ENCODE assay signal across 16 cellular contexts in the genomic region with DNA sequence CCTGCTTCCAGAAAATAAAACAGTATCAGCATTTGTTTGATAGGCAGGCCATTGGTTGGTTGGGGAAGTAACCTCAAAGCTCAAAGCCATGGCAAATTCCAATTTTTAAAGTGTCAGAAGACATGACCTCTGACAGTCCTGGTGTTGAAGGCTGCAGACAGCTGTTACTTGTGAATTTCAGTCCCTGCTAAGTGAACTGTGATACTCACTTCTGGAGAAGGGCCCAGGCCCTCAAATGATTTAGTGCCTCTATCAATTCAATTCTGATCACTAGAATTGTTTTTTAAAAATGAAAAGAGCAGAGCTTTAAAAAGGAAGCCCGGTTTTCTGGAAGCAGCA. TPM values are rescaled to one million over a fixed set of nuclear protein-coding genes. Genes with fewer than 3 reads are reported as not detected.
A peak's percentile ranks its signal among the peaks of the same experiment; 100 is the strongest.
DNase-seq lines count a peak whose midpoint lies in the region; ATAC-seq, FAIRE-seq and TF ChIP-seq lines count a peak whose summit lies in the region.
"Had no signal": no experiment of that assay in that cellular context is flagged by ENCODE, and none has a peak within 500 bp of the region (broad histone marks: within the 10 kb centered on the region; RNA-seq: fewer than 3 reads in every experiment).

No MANE protein-coding gene starts in this region.

- peaks cover 47% of the 10 kb centered on the region for H3K4me1 ChIP-seq in SJCRH30
- H3K4me1 ChIP-seq: Caco-2 had no signal

- no peaks in the 10 kb centered on the region for H3K27me3 ChIP-seq in SJCRH30

- TF ChIP-seq POLR2A in GM12892 (IDR thresholded peaks at IDR 0.05; ENCODE audit: low read depth, low read length): no peak

- ATAC-seq in HG03565 (IDR thresholded peaks at IDR 0.05; ENCODE audit: unreplicated experiment): no peak
- no peak for ATAC-seq in stimulated activated naive CD8-positive, alpha-beta T cell treated with anti-CD3 and anti-CD28 coated beads, Interleukin-15, amount 100 ng/mL, for 72 hours
- ATAC-seq: CD8-positive, alpha-beta T cell; GM23338; HCT116 had no signal

- H3K4me3 Mint-ChIP-seq in stimulated activated naive CD8-positive, alpha-beta T cell treated with anti-CD3 and anti-CD28 coated beads, Interleukin-15, amount 100 ng/mL, for 72 hours: no peak overlapping the region
- H3K4me3 Mint-ChIP-seq: CD4-positive, CD25-positive, alpha-beta regulatory T cell; CD8-positive, alpha-beta T cell; GM23338; H9 had no signal

- DNase-seq in SJCRH30: peak; percentile 50 to 68
- peak; percentile 67 for DNase-seq in myocyte (ENCODE audit: low read depth)
- DNase-seq in GM12892 (ENCODE audit: insufficient read length): no peak
- no peak for DNase-seq in cerebellum (ENCODE audit: low spot score)
- DNase-seq in stimulated activated naive CD8-positive, alpha-beta T cell treated with anti-CD3 and anti-CD28 coated beads, Interleukin-15, amount 100 ng/mL, for 72 hours: no peak
- DNase-seq: Caco-2; CD4-positive, CD25-positive, alpha-beta regulatory T cell; CD8-positive, alpha-beta T cell; DMS153; H9 had no signal

- peaks cover 6% of the 10 kb centered on the region for H3K4me1 Mint-ChIP-seq in stimulated activated naive CD8-positive, alpha-beta T cell treated with anti-CD3 and anti-CD28 coated beads, Interleukin-15, amount 100 ng/mL, for 72 hours
- H3K4me1 Mint-ChIP-seq: CD4-positive, CD25-positive, alpha-beta regulatory T cell; GM23338; H9 had no signal

- no peaks in the 10 kb centered on the region for H3K9me3 Mint-ChIP-seq in stimulated activated naive CD8-positive, alpha-beta T cell treated with anti-CD3 and anti-CD28 coated beads, Interleukin-15, amount 100 ng/mL, for 72 hours
- H3K9me3 Mint-ChIP-seq: CD4-positive, CD25-positive, alpha-beta regulatory T cell; CD8-positive, alpha-beta T cell; GM23338; H9 had no signal

- no peaks in the 10 kb centered on the region for H3K9me3 ChIP-seq in SJCRH30 (replicated peaks)
- H3K9me3 ChIP-seq: Caco-2 had no signal

- no peaks in the 10 kb centered on the region for H3K27me3 Mint-ChIP-seq in stimulated activated naive CD8-positive, alpha-beta T cell treated with anti-CD3 and anti-CD28 coated beads, Interleukin-15, amount 100 ng/mL, for 72 hours

- no peak overlapping the region for H3K4me3 ChIP-seq in SJCRH30
- H3K4me3 ChIP-seq: GM23338 had no signal

- FAIRE-seq in GM12892 (lab: Jason Lieb, UNC): no peak
- FAIRE-seq: G401.6, GM19239 had no signal

- H3K27ac ChIP-seq in C4-2B: peak overlapping the region; percentile 32; the same call in 1 of the 2 replicates
- peak overlapping the region; percentile 64 for H3K27ac ChIP-seq in SJCRH30

- TF ChIP-seq CTCF in C4-2B (conservative IDR thresholded peaks at IDR 0.05): no peak

- peaks cover 22% of the 10 kb centered on the region for H3K36me3 ChIP-seq in SJCRH30

- H3K27ac Mint-ChIP-seq in stimulated activated naive CD8-positive, alpha-beta T cell treated with anti-CD3 and anti-CD28 coated beads, Interleukin-15, amount 100 ng/mL, for 72 hours: no peak overlapping the region
- H3K27ac Mint-ChIP-seq: CD4-positive, CD25-positive, alpha-beta regulatory T cell; CD8-positive, alpha-beta T cell; GM23338 had no signal

RNA-seq across cellular contexts. Expression of a gene that starts 23.1 kb away (rescaled TPM):
- total RNA-seq in SJCRH30 (2014; rRNA removed; shearing (Covaris generic)): 55.9 and 58.6 TPM in 2 replicates
- total RNA-seq in myocyte: 48.1 and 50.7 TPM in 2 replicates
- polyA plus RNA-seq in myocyte (2012): 20.5 TPM
- polyA plus RNA-seq in GM12892 (2012; ENCODE audit: missing spikeins): 31.2 TPM
- total RNA-seq in cerebellum: 27.9 TPM

RNA-seq across cellular contexts. Expression of a gene that starts 35.2 kb away (rescaled TPM):
- 76.8 and 82.0 TPM in 2 replicates for total RNA-seq in SJCRH30 (2014; rRNA removed; shearing (Covaris generic))
- total RNA-seq in myocyte (34.5 and 39.1 TPM in 2 replicates), cerebellum (58.1 TPM)
- 18.2 TPM for polyA plus RNA-seq in myocyte (2012)
- 16.5 TPM for polyA plus RNA-seq in GM12892 (2012; ENCODE audit: missing spikeins)

RNA-seq across cellular contexts. Expression of a gene that starts 58.7 kb away (rescaled TPM):
- total RNA-seq in SJCRH30 (2014; rRNA removed; shearing (Covaris generic)): 48.2 and 51.1 TPM in 2 replicates
- total RNA-seq in myocyte (23.6 and 26.9 TPM in 2 replicates), cerebellum (42.3 TPM)
- 401 TPM for polyA plus RNA-seq in myocyte (2012)
- polyA plus RNA-seq in GM12892 (2012; ENCODE audit: missing spikeins): 0.30 TPM

Comparison
In these comparisons a context has a peak if more than half of its experiments do, and no peak if none do; other contexts are left out.
1. DNase-seq: peak in SJCRH30 (2 of 2) and myocyte (single experiment); none in GM12892 (single experiment), cerebellum (single experiment) and stimulated activated naive CD8-positive, alpha-beta T cell treated with anti-CD3 and anti-CD28 coated beads, Interleukin-15, amount 100 ng/mL, for 72 hours (0 of 2).